ENCODE assay signal across 1 cellular context in genomic region chr15:90407871-90408317, GRCh38.
TF ChIP-seq lines count a peak whose summit lies in the region.

No MANE protein-coding gene starts in this region.

TF ChIP-seq in A549, 52 proteins besides CTCF, POLR2A, EP300 and RAD21 (continued from another document):
- TF ChIP-seq, protein P1, sequence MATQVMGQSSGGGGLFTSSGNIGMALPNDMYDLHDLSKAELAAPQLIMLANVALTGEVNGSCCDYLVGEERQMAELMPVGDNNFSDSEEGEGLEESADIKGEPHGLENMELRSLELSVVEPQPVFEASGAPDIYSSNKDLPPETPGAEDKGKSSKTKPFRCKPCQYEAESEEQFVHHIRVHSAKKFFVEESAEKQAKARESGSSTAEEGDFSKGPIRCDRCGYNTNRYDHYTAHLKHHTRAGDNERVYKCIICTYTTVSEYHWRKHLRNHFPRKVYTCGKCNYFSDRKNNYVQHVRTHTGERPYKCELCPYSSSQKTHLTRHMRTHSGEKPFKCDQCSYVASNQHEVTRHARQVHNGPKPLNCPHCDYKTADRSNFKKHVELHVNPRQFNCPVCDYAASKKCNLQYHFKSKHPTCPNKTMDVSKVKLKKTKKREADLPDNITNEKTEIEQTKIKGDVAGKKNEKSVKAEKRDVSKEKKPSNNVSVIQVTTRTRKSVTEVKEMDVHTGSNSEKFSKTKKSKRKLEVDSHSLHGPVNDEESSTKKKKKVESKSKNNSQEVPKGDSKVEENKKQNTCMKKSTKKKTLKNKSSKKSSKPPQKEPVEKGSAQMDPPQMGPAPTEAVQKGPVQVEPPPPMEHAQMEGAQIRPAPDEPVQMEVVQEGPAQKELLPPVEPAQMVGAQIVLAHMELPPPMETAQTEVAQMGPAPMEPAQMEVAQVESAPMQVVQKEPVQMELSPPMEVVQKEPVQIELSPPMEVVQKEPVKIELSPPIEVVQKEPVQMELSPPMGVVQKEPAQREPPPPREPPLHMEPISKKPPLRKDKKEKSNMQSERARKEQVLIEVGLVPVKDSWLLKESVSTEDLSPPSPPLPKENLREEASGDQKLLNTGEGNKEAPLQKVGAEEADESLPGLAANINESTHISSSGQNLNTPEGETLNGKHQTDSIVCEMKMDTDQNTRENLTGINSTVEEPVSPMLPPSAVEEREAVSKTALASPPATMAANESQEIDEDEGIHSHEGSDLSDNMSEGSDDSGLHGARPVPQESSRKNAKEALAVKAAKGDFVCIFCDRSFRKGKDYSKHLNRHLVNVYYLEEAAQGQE (IDR thresholded peaks at IDR 0.05) = no peak
- TF ChIP-seq NFE2L2 (conservative IDR thresholded peaks at IDR 0.05; ENCODE audit: low read length) (no peak), FOSL2 (IDR thresholded peaks at IDR 0.05) (no peak), FOSL2 (CRISPR knock-in tag; IDR thresholded peaks at IDR 0.05) (no peak), TFCP2L1 (CRISPR knock-in tag; IDR thresholded peaks at IDR 0.05) (no peak), PHF8 (IDR thresholded peaks at IDR 0.05; ENCODE audit: borderline replicate concordance, low read depth) (no peak), CEBPB (IDR thresholded peaks at IDR 0.05) (no peak), SMC3 (IDR thresholded peaks at IDR 0.05) (no peak), BHLHE40 (IDR thresholded peaks at IDR 0.05; ENCODE audit: low read depth, low read length) (no peak), MAX (IDR thresholded peaks at IDR 0.05) (no peak), MYC (IDR thresholded peaks at IDR 0.05; ENCODE audit: borderline replicate concordance, low read length) (no peak), FOXS1 (CRISPR knock-in tag; IDR thresholded peaks at IDR 0.05) (no peak)
